In the genomic region with DNA sequence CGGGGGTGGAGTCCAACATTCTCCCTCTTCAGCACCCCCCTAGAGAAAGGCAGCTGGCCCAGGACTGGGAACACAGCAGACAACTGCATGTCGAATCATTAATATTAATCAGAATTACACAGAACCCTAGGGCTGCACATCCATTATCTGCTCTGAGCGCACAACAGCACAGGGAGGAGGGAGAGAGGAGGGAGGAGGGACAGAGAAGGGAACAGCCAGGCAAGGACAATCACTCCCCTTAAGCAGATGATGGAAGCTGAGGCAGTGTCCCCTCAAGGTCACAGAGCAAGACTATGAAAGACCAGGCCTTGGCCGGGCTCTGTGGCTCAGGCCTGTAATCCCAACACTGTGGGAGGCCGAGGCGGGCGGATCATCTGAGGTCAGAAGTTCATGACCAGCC, we compare ENCODE assay signal across 16 cellular contexts. TPM values are rescaled to one million over a fixed set of nuclear protein-coding genes. Genes with fewer than 3 reads are reported as not detected.
DNase-seq lines count a peak whose midpoint lies in the region; ATAC-seq and TF ChIP-seq lines count a peak whose summit lies in the region.
"Had no signal": no experiment of that assay in that cellular context is flagged by ENCODE, and none has a peak within 500 bp of the region (broad histone marks: within the 10 kb centered on the region; RNA-seq: fewer than 3 reads in every experiment).

No MANE protein-coding gene starts in this region.

- no peak for ATAC-seq in SK-N-SH treated with all-trans-retinoic acid at 6 μM for 48 hours

- no peaks in the 10 kb centered on the region for H3K9me2 ChIP-seq in SK-N-SH

- H3K27ac Mint-ChIP-seq in CD8-positive, alpha-beta memory T cell: peak overlapping the region in 1 of 8 donors; percentile 29
- H3K27ac Mint-ChIP-seq: CD4-positive, alpha-beta T cell; H9 had no signal

- TF ChIP-seq EP300 in SK-N-SH (IDR thresholded peaks at IDR 0.05; ENCODE audit: borderline replicate concordance in 1 of 2, low read depth in 1 of 2, low read length in 1 of 2): peak in 1 of 2 experiments; percentile 80; a peak in 2 of 4 replicates

- no peak for TF ChIP-seq RAD21 in SK-N-SH (IDR thresholded peaks at IDR 0.05; ENCODE audit: low read length)

- H3K4ac ChIP-seq in neuronal stem cell (ENCODE audit: low read length): no peak overlapping the region

- no peak overlapping the region for H3K4me3 Mint-ChIP-seq in CD8-positive, alpha-beta memory T cell
- H3K4me3 Mint-ChIP-seq: CD4-positive, alpha-beta T cell; H9 had no signal

- H3K4me1 ChIP-seq in SK-N-SH (ENCODE audit: control insufficient read depth in 1 of 2, insufficient read depth in 2 of 2, low read depth in 1 of 2, low read length in 1 of 2) (peaks cover 0 to 9% of the 10 kb centered on the region in 2 experiments; a peak in 1 of 4 replicates), adrenal gland (replicated peaks in 1 of 2) (no peaks in the 10 kb centered on the region), neuronal stem cell (ENCODE audit: control insufficient read depth in 2 of 2, insufficient read depth in 1 of 2, low read depth in 1 of 2, low read length in 2 of 2) (peaks cover 2 to 3% of the 10 kb centered on the region in 2 donors)
- no peaks in the 10 kb centered on the region for H3K4me1 ChIP-seq in CD8-positive, alpha-beta memory T cell (ENCODE audit: insufficient read depth, low read length)

- H3F3A ChIP-seq in SK-N-SH (replicated peaks; ENCODE audit: insufficient read depth): no peaks in the 10 kb centered on the region

- H3K14ac ChIP-seq in neuronal stem cell (ENCODE audit: low read length): no peak overlapping the region

- H4K20me1 ChIP-seq in SK-N-SH (ENCODE audit: insufficient read depth): no peaks in the 10 kb centered on the region

- peak overlapping the region; percentile 24 for H2BK5ac ChIP-seq in neuronal stem cell (ENCODE audit: low read length)

- H3K36me3 ChIP-seq in SK-N-SH (replicated peaks in 1 of 2; ENCODE audit: control insufficient read depth in 1 of 2, insufficient read depth in 2 of 2, low read length in 1 of 2): no peaks in the 10 kb centered on the region
- H3K36me3 ChIP-seq in adrenal gland (replicated peaks in 1 of 2): peaks cover 0 to 11% of the 10 kb centered on the region in 2 donors
- no peaks in the 10 kb centered on the region for H3K36me3 ChIP-seq in neuronal stem cell (replicated peaks in 1 of 2; ENCODE audit: control insufficient read depth in 2 of 2, insufficient read depth in 2 of 2, low read length in 2 of 2)
- no peaks in the 10 kb centered on the region for H3K36me3 ChIP-seq in CD8-positive, alpha-beta memory T cell (ENCODE audit: insufficient read depth, low read length)

- H2BK120ac ChIP-seq in neuronal stem cell (ENCODE audit: low read depth, low read length): no peak overlapping the region

- H3K36me3 Mint-ChIP-seq in CD8-positive, alpha-beta memory T cell: peaks cover 0 to 11% (median 3%) of the 10 kb centered on the region in 3 donors

- H3K9me3 Mint-ChIP-seq in CD8-positive, alpha-beta memory T cell: no peaks in the 10 kb centered on the region
- H3K9me3 Mint-ChIP-seq: CD4-positive, alpha-beta T cell had no signal

- H3K9ac ChIP-seq in SK-N-SH: no peak overlapping the region
- no peak overlapping the region for H3K9ac ChIP-seq in neuronal stem cell (ENCODE audit: low read depth, low read length, poor library complexity)

- H4K8ac ChIP-seq in neuronal stem cell (ENCODE audit: low read depth, low read length): no peak overlapping the region

- intact Hi-C loops in adrenal gland (cut with DNase I): no loop called here

- no peaks in the 10 kb centered on the region for H3K9me3 ChIP-seq in SK-N-SH
- no peaks in the 10 kb centered on the region for H3K9me3 ChIP-seq in adrenal gland (replicated peaks in 1 of 3)
- H3K9me3 ChIP-seq in neuronal stem cell (replicated peaks in 1 of 2; ENCODE audit: control insufficient read depth in 2 of 2, insufficient read depth in 1 of 2, low read depth in 1 of 2, low read length in 2 of 2): no peaks in the 10 kb centered on the region
- H3K9me3 ChIP-seq in CD8-positive, alpha-beta memory T cell (ENCODE audit: low read length): no peaks in the 10 kb centered on the region

- no peaks in the 10 kb centered on the region for H3K79me2 ChIP-seq in SK-N-SH (ENCODE audit: insufficient read depth)

- 85% methylated on average over 6 of the region's 7 CpGs for WGBS in SK-N-SH (ENCODE audit: low lambda C conversion rate)
- WGBS in adrenal gland, 4 donors: 42 to 54% (median 49%) methylated on average over 6 to 7 of the region's 7 CpGs
- no CpG with 5 or more reads among the region's 7 CpGs for WGBS in neuronal stem cell (ENCODE audit: extremely low coverage in 2 of 2, insufficient read length in 2 of 2, insufficient replicate concordance in 1 of 2), 2 donors

- no peak overlapping the region for H2AK5ac ChIP-seq in neuronal stem cell (ENCODE audit: low read depth, low read length)

- H3K4me2 ChIP-seq in SK-N-SH (no peak overlapping the region), neuronal stem cell (ENCODE audit: insufficient read depth, low read length, poor library complexity, severe bottlenecking) (no peak overlapping the region)

- H3K18ac ChIP-seq in neuronal stem cell (ENCODE audit: low read length): no peak overlapping the region

- no peak overlapping the region for H3K4me3 ChIP-seq in SK-N-SH (ENCODE audit: low read depth in 2 of 2, low read length in 1 of 2)
- no peak overlapping the region for H3K4me3 ChIP-seq in adrenal gland
- no peak overlapping the region for H3K4me3 ChIP-seq in neuronal stem cell (ENCODE audit: low read length in 2 of 2)
- no peak overlapping the region for H3K4me3 ChIP-seq in CD8-positive, alpha-beta memory T cell (ENCODE audit: low read length)

- no peak for TF ChIP-seq POLR2A in adrenal gland (IDR thresholded peaks at IDR 0.05)

- no peaks in the 10 kb centered on the region for H3K4me1 Mint-ChIP-seq in CD8-positive, alpha-beta memory T cell

- peaks cover 0 to 1% of the 10 kb centered on the region in 2 donors for H3K27me3 Mint-ChIP-seq in CD8-positive, alpha-beta memory T cell
- H3K27me3 Mint-ChIP-seq: CD4-positive, alpha-beta T cell had no signal

- no peak overlapping the region for H4K91ac ChIP-seq in neuronal stem cell (ENCODE audit: low read depth, low read length, poor library complexity)

- H2BK15ac ChIP-seq in neuronal stem cell (ENCODE audit: low read length): no peak overlapping the region

- H2AFZ ChIP-seq in SK-N-SH (ENCODE audit: low read depth): no peak overlapping the region
- no peak overlapping the region for H2AFZ ChIP-seq in neuronal stem cell (ENCODE audit: low read length)

- TF ChIP-seq CTCF in SK-N-SH (IDR thresholded peaks at IDR 0.05): no peak
- TF ChIP-seq CTCF in adrenal gland (IDR thresholded peaks at IDR 0.05): no peak

- no peak overlapping the region for H2BK12ac ChIP-seq in neuronal stem cell (ENCODE audit: low read length)

- peaks cover 14% of the 10 kb centered on the region; the same call in 1 of the 2 replicates for H3K27me3 ChIP-seq in SK-N-SH (ENCODE audit: insufficient read depth)
- no peaks in the 10 kb centered on the region for H3K27me3 ChIP-seq in adrenal gland
- peaks cover 0 to 20% (median 0%) of the 10 kb centered on the region in 3 experiments for H3K27me3 ChIP-seq in neuronal stem cell (ENCODE audit: control insufficient read depth in 3 of 3, insufficient read depth in 3 of 3, low read depth in 1 of 3, low read length in 3 of 3)
- H3K27me3 ChIP-seq in CD8-positive, alpha-beta memory T cell (ENCODE audit: insufficient read depth, low read length, poor library complexity, severe bottlenecking): no peaks in the 10 kb centered on the region

- H3K79me1 ChIP-seq in neuronal stem cell (ENCODE audit: low read depth, low read length): no peaks in the 10 kb centered on the region

- H3K27ac ChIP-seq in SK-N-SH (ENCODE audit: low read depth in 2 of 2, low read length in 1 of 2) (no peak overlapping the region), adrenal gland (no peak overlapping the region), neuronal stem cell (replicated peaks; ENCODE audit: low read length) (no peak overlapping the region)
- H3K27ac ChIP-seq in CD8-positive, alpha-beta memory T cell (ENCODE audit: low read depth, low read length): no peak overlapping the region

- CTCF ChIA-PET in SK-N-SH (lab: Yijun Ruan, JAX): no interaction called here
- CTCF ChIA-PET in CD8-positive, alpha-beta memory T cell (lab: Charles Lee): interaction anchor here (0.8 kb wide), 1 partner anchor 53 kb away, joined by 3 read pairs; no protein-coding TSS in a partner anchor

- POLR2A ChIA-PET in SK-N-SH (lab: Yijun Ruan, JAX): no interaction called here
- POLR2A ChIA-PET in CD8-positive, alpha-beta memory T cell (lab: Charles Lee): no interaction called here

- no peak overlapping the region for H3K23ac ChIP-seq in neuronal stem cell (ENCODE audit: low read depth, low read length, poor library complexity)

- DNase-seq in SK-N-SH (peak; percentile 55), adrenal gland (peak in 4 of 7 donors; percentile 36 to 68 (median 46)), neuronal stem cell (ENCODE audit: low spot score) (no peak), LoVo (ENCODE audit: low spot score) (no peak), NCI-H1436 treated with DMSO at 0.1 percent for 48 hours (lab: John Stamatoyannopoulos, UW) (no peak)
- DNase-seq in CD8-positive, alpha-beta memory T cell: no peak
- DNase-seq: 8988T; ACHN; C1 segment of cervical spinal cord; CD4-positive, alpha-beta T cell; DMS153; DMS79 treated with DMSO at 0.1 percent for 48 hours; EL; GOT3; H9 had no signal

RNA-seq across cellular contexts. Expression of a gene that starts 25.7 kb away (rescaled TPM):
- polyA plus RNA-seq in SK-N-SH (2012; rRNA removed): 2.6 and 3.3 TPM in 2 replicates
- 0.95 and 1.2 TPM in 2 replicates for polyA plus RNA-seq in SK-N-SH (2012; cell fraction: cytosol; rRNA removed)
- polyA plus RNA-seq in SK-N-SH (2012; cell fraction: nucleus; rRNA removed): 9.8 and 10.4 TPM in 2 replicates
- total RNA-seq in adrenal gland: 1 to 10 TPM in 6 of 8 donors, under 1 TPM in 2; 0.48 to 3.2 (median 2.0) TPM
- 10 to 100 TPM in 1 of 3 donors, 1 to 10 TPM in 2; 1.2 to 13.9 (median 6.3) TPM for polyA plus RNA-seq in adrenal gland
- polyA plus RNA-seq in neuronal stem cell (2013, experiment 1 of 2): 0.88 TPM
- polyA plus RNA-seq in neuronal stem cell (2013, experiment 2 of 2): 0.75 TPM
- 1 to 10 TPM; 1.1 to 1.3 TPM for total RNA-seq in CD8-positive, alpha-beta memory T cell
- not detected for polyA plus RNA-seq in CD8-positive, alpha-beta memory T cell
- total RNA-seq: CD4-positive, alpha-beta T cell had no signal

RNA-seq across cellular contexts. Expression of a gene that starts 26.0 kb away (rescaled TPM):
- polyA plus RNA-seq in SK-N-SH (2012; rRNA removed) (1.7 and 2.3 TPM in 2 replicates), adrenal gland (100 to 1,000 TPM in 1 of 3 donors, 10 to 100 TPM in 1, 1 to 10 TPM in 1; 8.4 to 106 (median 70.3) TPM)
- 0.97 and 1.9 TPM in 2 replicates for polyA plus RNA-seq in SK-N-SH (2012; cell fraction: cytosol; rRNA removed)
- 10.0 and 17.5 TPM in 2 replicates for polyA plus RNA-seq in SK-N-SH (2012; cell fraction: nucleus; rRNA removed)
- 100 to 1,000 TPM in 1 of 8 donors, 10 to 100 TPM in 7; 28.0 to 104 (median 57.2) TPM for total RNA-seq in adrenal gland
- 0.36 TPM for polyA plus RNA-seq in neuronal stem cell (2013, experiment 1 of 2)
- polyA plus RNA-seq in neuronal stem cell (2013, experiment 2 of 2): 0.21 TPM
- total RNA-seq in CD8-positive, alpha-beta memory T cell: 1 to 10 TPM; 3.8 to 5.3 TPM
- polyA plus RNA-seq in CD8-positive, alpha-beta memory T cell: 5.0 TPM

RNA-seq across cellular contexts. Expression of a gene that starts 58.3 kb away (rescaled TPM):
- 4.4 and 6.6 TPM in 2 replicates for polyA plus RNA-seq in SK-N-SH (2012; rRNA removed)
- polyA plus RNA-seq in SK-N-SH (2012; cell fraction: cytosol; rRNA removed): 4.8 and 5.0 TPM in 2 replicates
- polyA plus RNA-seq in SK-N-SH (2012; cell fraction: nucleus; rRNA removed): 8.4 and 10.1 TPM in 2 replicates
- total RNA-seq in adrenal gland: 10 to 100 TPM in 1 of 8 donors, 1 to 10 TPM in 7; 1.1 to 10.6 (median 3.8) TPM
- polyA plus RNA-seq in adrenal gland: 1 to 10 TPM; 2.9 to 3.2 (median 3.1) TPM
- 3.4 TPM for polyA plus RNA-seq in neuronal stem cell (2013, experiment 1 of 2)
- polyA plus RNA-seq in neuronal stem cell (2013, experiment 2 of 2): 3.5 TPM
- total RNA-seq in CD8-positive, alpha-beta memory T cell: 1 to 10 TPM; 3.8 to 4.1 TPM
- polyA plus RNA-seq in CD8-positive, alpha-beta memory T cell: 3.1 TPM

RNA-seq across cellular contexts. Expression of a gene that starts 59.2 kb away (rescaled TPM):
- 479 and 519 TPM in 2 replicates for polyA plus RNA-seq in SK-N-SH (2012; rRNA removed)
- polyA plus RNA-seq in SK-N-SH (2012; cell fraction: cytosol; rRNA removed): 268 and 361 TPM in 2 replicates
- polyA plus RNA-seq in SK-N-SH (2012; cell fraction: nucleus; rRNA removed): 542 and 572 TPM in 2 replicates
- total RNA-seq in adrenal gland: 100 to 1,000 TPM; 428 to 968 (median 670) TPM
- 1,000 to 10,000 TPM in 2 of 3 donors, 100 to 1,000 TPM in 1; 237 to 2,300 (median 1,557) TPM for polyA plus RNA-seq in adrenal gland
- 162 TPM for polyA plus RNA-seq in neuronal stem cell (2013, experiment 1 of 2)
- polyA plus RNA-seq in neuronal stem cell (2013, experiment 2 of 2): 164 TPM
- total RNA-seq in CD8-positive, alpha-beta memory T cell: 100 to 1,000 TPM; 335 to 352 TPM
- polyA plus RNA-seq in CD8-positive, alpha-beta memory T cell: 753 TPM

Comparison
In these comparisons a context has a peak if more than half of its experiments do, and no peak if none do; other contexts are left out.
1. DNase-seq: peak in SK-N-SH (single experiment) and adrenal gland (4 of 7); none in neuronal stem cell (single experiment), CD8-positive, alpha-beta memory T cell (0 of 5), LoVo (single experiment) and NCI-H1436 treated with DMSO at 0.1 percent for 48 hours (single experiment).